Comparison of ENCODE assay signal across 8 cellular contexts in genomic region chr15:51162865-51163762, GRCh38.
A peak's percentile ranks its signal among the peaks of the same experiment; 100 is the strongest.
DNase-seq lines count a peak whose midpoint lies in the region; ATAC-seq and TF ChIP-seq lines count a peak whose summit lies in the region.

No MANE protein-coding gene starts in this region.

- H3K27me3 ChIP-seq in hepatocyte (peaks cover 2% of the 10 kb centered on the region), sigmoid colon (no peaks in the 10 kb centered on the region)

- H2AFZ ChIP-seq in hepatocyte, result peak overlapping the region; percentile 3

- intact Hi-C loops in sigmoid colon (cut with DNase I), result loop anchor here (1.0 to 5.0 kb wide), 2 partner anchors 29 to 219 kb away; no protein-coding TSS in a partner anchor

- peak overlapping the region; percentile 14 for H3K4me3 ChIP-seq in astrocyte of the cerebellum (ENCODE audit: low read depth, low read length)
- H3K4me3 ChIP-seq in hepatocyte, result no peak overlapping the region
- H3K4me3 ChIP-seq in sigmoid colon, result peak overlapping the region in 3 of 4 donors; percentile 5 to 10 (median 8)

- H3K9me2 ChIP-seq in hepatocyte (replicated peaks; ENCODE audit: insufficient read depth), result no peaks in the 10 kb centered on the region

- H3K27ac ChIP-seq in hepatocyte (peak overlapping the region; percentile 13), sigmoid colon (peak overlapping the region in 2 of 4 donors; percentile 14 to 32)

- H3K9me3 ChIP-seq in hepatocyte (ENCODE audit: low read depth) (no peaks in the 10 kb centered on the region), sigmoid colon (no peaks in the 10 kb centered on the region)

- WGBS in hepatocyte (ENCODE audit: low lambda C conversion rate, missing lambda C conversion rate), result 5% methylated on average over 8 of the region's 8 CpGs
- 7 to 8% methylated on average over 8 of the region's 8 CpGs for WGBS in sigmoid colon, 2 donors

- peak overlapping the region; percentile 60 for H3K4me2 ChIP-seq in hepatocyte

- no peaks in the 10 kb centered on the region for H3K36me3 ChIP-seq in hepatocyte (replicated peaks; ENCODE audit: insufficient read depth, low read depth)
- H3K36me3 ChIP-seq in sigmoid colon, result no peaks in the 10 kb centered on the region

- H3K4me1 ChIP-seq in hepatocyte (ENCODE audit: insufficient read depth) (peaks cover 5% of the 10 kb centered on the region), sigmoid colon (peaks cover 0 to 10% (median 8%) of the 10 kb centered on the region in 4 donors)

- no peak for TF ChIP-seq EP300 in sigmoid colon (IDR thresholded peaks at IDR 0.05)

- peak; percentile 98 for TF ChIP-seq CTCF in astrocyte of the cerebellum (IDR thresholded peaks at IDR 0.05; ENCODE audit: low read depth, low read length, missing control alignments)
- peak; percentile 94 for TF ChIP-seq CTCF in hepatocyte (IDR thresholded peaks at IDR 0.05; ENCODE audit: poor library complexity)
- peak; percentile 54 to 98 (median 81) for TF ChIP-seq CTCF in sigmoid colon (IDR thresholded peaks at IDR 0.05)

- in situ Hi-C loops in Caki2 (cut with HindIII; ENCODE audit: low pct_unique_long_range_greater_than_20kb, low sequenced_read_pairs), result no loop called here
- in situ Hi-C loops in astrocyte of the cerebellum (cut with HindIII; ENCODE audit: low sequenced_read_pairs), result no loop called here

- TF ChIP-seq POLR2A in sigmoid colon (IDR thresholded peaks at IDR 0.05), result no peak

- H4K20me1 ChIP-seq in hepatocyte (ENCODE audit: insufficient read depth, poor library complexity, severe bottlenecking), result no peaks in the 10 kb centered on the region

- H3K79me2 ChIP-seq in hepatocyte, result no peaks in the 10 kb centered on the region

- DNase-seq in Caki2 (ENCODE audit: low read depth) (peak; percentile 58), MV-4-11 (lab: John Stamatoyannopoulos, UW) (peak; percentile 75), T-helper 2 cell (peak in 3 of 5 experiments; percentile 18 to 61 (median 34)), astrocyte of the cerebellum (ENCODE audit: low read depth) (peak; percentile 62), hepatocyte (ENCODE audit: low spot score) (peak; percentile 83), sigmoid colon (peak; percentile 77), NCI-H128 (lab: John Stamatoyannopoulos, UW; ENCODE audit: unreplicated experiment) (no peak)

- peak; percentile 87 for ATAC-seq in GM21737 (IDR thresholded peaks at IDR 0.05; ENCODE audit: unreplicated experiment)
